10 cellular contexts compared by ENCODE assay signal in the genomic region with DNA sequence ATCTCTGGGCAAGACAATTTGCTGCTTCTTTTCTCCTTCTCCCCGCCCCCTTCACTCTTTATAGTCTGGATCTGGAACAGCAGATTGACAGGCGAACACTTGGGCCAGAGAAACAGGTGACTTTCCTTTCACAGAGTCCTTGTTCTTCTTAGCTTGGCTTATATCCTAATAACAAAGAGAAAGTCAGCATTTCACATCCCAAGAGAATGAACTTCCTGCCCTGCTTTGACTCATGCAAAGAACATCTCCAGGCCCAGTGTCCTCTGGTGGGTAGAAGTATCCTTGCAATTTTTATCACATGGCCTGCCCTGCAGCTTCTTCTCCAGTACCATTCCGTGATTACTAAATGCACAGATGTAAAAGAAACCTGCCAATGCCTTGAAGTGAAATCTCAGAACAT.
DNase-seq lines count a peak whose midpoint lies in the region; ATAC-seq and TF ChIP-seq lines count a peak whose summit lies in the region.
"Had no signal": no experiment of that assay in that cellular context is flagged by ENCODE, and none has a peak within 500 bp of the region (broad histone marks: within the 10 kb centered on the region; RNA-seq: fewer than 3 reads in every experiment).

No MANE protein-coding gene starts in this region.

- no peaks in the 10 kb centered on the region for H3K4me1 Mint-ChIP-seq in T-helper 17 cell

- no peaks in the 10 kb centered on the region for H3K27me3 Mint-ChIP-seq in T-helper 17 cell

- peak; percentile 79 for DNase-seq in AG10803 (ENCODE audit: low read depth)
- peak; percentile 48 for DNase-seq in NCI-H82 (lab: John Stamatoyannopoulos, UW)
- DNase-seq in epithelial cell of prostate (ENCODE audit: low read depth, low spot score): peak; percentile 56
- peak; percentile 23 for DNase-seq in mucosa of gallbladder (ENCODE audit: low spot score)
- no peak for DNase-seq in activated naive CD4-positive, alpha-beta T cell treated with anti-CD3 and anti-CD28 coated beads, Interleukin-2, amount 50 U/mL, for 16 hours
- no peak for DNase-seq in T-helper 17 cell
- DNase-seq: activated T-cell treated with anti-CD3 and anti-CD28 coated beads for 4 hours, COR-L47 had no signal

- no peak overlapping the region for H3K4me3 Mint-ChIP-seq in T-helper 17 cell

- no peak overlapping the region for H3K4me3 ChIP-seq in AG10803 (ENCODE audit: low read length)

- H3K27ac ChIP-seq in epithelial cell of prostate: peak overlapping the region; percentile 73

- ATAC-seq in GM21447 (IDR thresholded peaks at IDR 0.05; ENCODE audit: unreplicated experiment) (no peak), T-helper 17 cell (no peak), HG02588 (IDR thresholded peaks at IDR 0.05; ENCODE audit: unreplicated experiment) (no peak)

- no peaks in the 10 kb centered on the region for H3K36me3 Mint-ChIP-seq in T-helper 17 cell (ENCODE audit: low read depth)

- H3K27ac Mint-ChIP-seq in T-helper 17 cell: no peak overlapping the region

- TF ChIP-seq CTCF in AG10803 (conservative IDR thresholded peaks at IDR 0.05; ENCODE audit: low read length): peak; percentile 45

- H3K9me3 ChIP-seq in T-helper 17 cell (ENCODE audit: control insufficient read depth, low read length, poor library complexity, severe bottlenecking): peaks cover 3% of the 10 kb centered on the region

Comparison
In these comparisons a context has a peak if more than half of its experiments do, and no peak if none do; other contexts are left out.
1. DNase-seq: peak in AG10803 (single experiment), NCI-H82 (single experiment), epithelial cell of prostate (single experiment) and mucosa of gallbladder (single experiment); none in activated naive CD4-positive, alpha-beta T cell treated with anti-CD3 and anti-CD28 coated beads, Interleukin-2, amount 50 U/mL, for 16 hours (single experiment) and T-helper 17 cell (0 of 3).